1 cellular context compared by ENCODE assay signal in the genomic region with DNA sequence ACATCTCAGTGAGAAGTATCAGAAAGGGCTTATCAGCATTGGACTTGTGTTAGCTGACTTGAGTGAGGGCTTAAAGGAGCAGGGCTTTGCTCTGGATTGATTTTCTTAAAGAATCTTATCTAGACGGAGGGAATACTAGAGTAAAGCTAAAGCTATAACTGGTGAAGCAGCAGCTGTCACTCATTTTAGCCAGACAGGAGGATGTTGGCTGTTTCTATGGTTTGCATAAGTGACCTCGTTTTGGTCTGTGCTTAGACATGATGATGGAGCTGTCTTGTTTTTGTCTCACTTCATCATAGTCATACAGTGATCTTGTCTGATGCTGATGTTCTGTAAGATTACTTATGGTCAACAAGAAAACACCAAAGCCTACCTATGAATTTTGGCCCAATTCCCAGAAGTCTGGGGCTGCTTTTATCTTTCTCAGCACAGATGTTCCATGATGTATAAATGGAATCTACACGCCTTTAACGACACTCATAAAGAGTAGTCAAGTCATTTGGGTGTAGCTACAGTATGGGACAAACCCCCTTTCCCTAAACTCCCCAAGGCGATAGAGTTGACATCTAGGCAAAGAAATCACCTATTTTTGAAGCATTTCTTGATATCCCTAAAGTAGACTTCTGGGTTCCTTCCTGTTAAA.
TF ChIP-seq lines count a peak whose summit lies in the region.

No MANE protein-coding gene starts in this region.

TF ChIP-seq in GM12878, 131 proteins besides CTCF, POLR2A, EP300 and RAD21 (continued from another document):
- TF ChIP-seq TBL1XR1 (IDR thresholded peaks at IDR 0.05; ENCODE audit: low read depth, low read length) (no peak), RAD51 (IDR thresholded peaks at IDR 0.05) (no peak), EED (IDR thresholded peaks at IDR 0.05; ENCODE audit: low read depth) (no peak), NRF1 (conservative IDR thresholded peaks at IDR 0.05; ENCODE audit: low read depth, low read length) (no peak), HDAC2 (IDR thresholded peaks at IDR 0.05) (no peak)
TF ChIP-seq in GM12878: peak in this region for 1.
